ENCODE assay signal across 9 cellular contexts in genomic region chr4:87011340-87012034, GRCh38.
DNase-seq lines count a peak whose midpoint lies in the region; ATAC-seq and TF ChIP-seq lines count a peak whose summit lies in the region.
"Had no signal": no experiment of that assay in that cellular context is flagged by ENCODE, and none has a peak within 500 bp of the region (broad histone marks: within the 10 kb centered on the region; RNA-seq: fewer than 3 reads in every experiment).

No MANE protein-coding gene starts in this region.

- DNase-seq in DMS53 (lab: John Stamatoyannopoulos, UW) (peak; percentile 80), NB4 (ENCODE audit: low read depth) (peak; percentile 37), neural crest cell (ENCODE audit: low read depth, low spot score) (no peak), putamen (ENCODE audit: low spot score) (no peak), left lobe of liver (ENCODE audit: low spot score) (no peak)

- H3K27ac Mint-ChIP-seq in dendritic cell treated with granulocyte-macrophage colony-stimulating factor and Interleukin-4, amounts not matched to agents 40 ng/mL and 50 ng/mL, for 4 days, result peak overlapping the region; percentile 80
- no peak overlapping the region for H3K27ac Mint-ChIP-seq in neural crest cell (ENCODE audit: unreplicated experiment)

- peaks cover 47% of the 10 kb centered on the region for H3K4me1 Mint-ChIP-seq in dendritic cell treated with granulocyte-macrophage colony-stimulating factor and Interleukin-4, amounts not matched to agents 40 ng/mL and 50 ng/mL, for 4 days (ENCODE audit: low read depth)
- H3K4me1 Mint-ChIP-seq in neural crest cell, result peaks cover 59% of the 10 kb centered on the region

- no peaks in the 10 kb centered on the region for H3K27me3 Mint-ChIP-seq in dendritic cell treated with granulocyte-macrophage colony-stimulating factor and Interleukin-4, amounts not matched to agents 40 ng/mL and 50 ng/mL, for 4 days
- H3K27me3 Mint-ChIP-seq in neural crest cell (ENCODE audit: low read depth), result no peaks in the 10 kb centered on the region
- H3K27me3 Mint-ChIP-seq: central memory CD8-positive, alpha-beta T cell had no signal

- no peak for ATAC-seq in GM18907 (IDR thresholded peaks at IDR 0.05; ENCODE audit: unreplicated experiment)
- ATAC-seq in HG03354 (IDR thresholded peaks at IDR 0.05; ENCODE audit: poor library complexity, severe bottlenecking, unreplicated experiment), result no peak
- ATAC-seq in left lobe of liver, result no peak

- H3K36me3 Mint-ChIP-seq in dendritic cell treated with granulocyte-macrophage colony-stimulating factor and Interleukin-4, amounts not matched to agents 40 ng/mL and 50 ng/mL, for 4 days (ENCODE audit: low read depth), result peaks cover 15% of the 10 kb centered on the region
- H3K36me3 Mint-ChIP-seq in neural crest cell (ENCODE audit: low read depth), result no peaks in the 10 kb centered on the region

- H3K4me3 ChIP-seq in NB4 (ENCODE audit: low read depth, low read length), result no peak overlapping the region

- no peaks in the 10 kb centered on the region for H3K9me3 Mint-ChIP-seq in dendritic cell treated with granulocyte-macrophage colony-stimulating factor and Interleukin-4, amounts not matched to agents 40 ng/mL and 50 ng/mL, for 4 days
- no peaks in the 10 kb centered on the region for H3K9me3 Mint-ChIP-seq in neural crest cell
- H3K9me3 Mint-ChIP-seq: central memory CD8-positive, alpha-beta T cell had no signal

- TF ChIP-seq CTCF in NB4 (IDR thresholded peaks at IDR 0.05; ENCODE audit: low read depth, low read length) (no peak), neural crest cell (conservative IDR thresholded peaks at IDR 0.05) (no peak)

- intact Hi-C loops in dendritic cell treated with granulocyte-macrophage colony-stimulating factor and Interleukin-4, amounts not matched to agents 40 ng/mL and 50 ng/mL, for 4 days (cut with micrococcal nuclease), result loop anchor here (10.0 kb wide), 1 partner anchor 63 kb away; no protein-coding TSS in a partner anchor

- no peak overlapping the region for H3K4me3 Mint-ChIP-seq in dendritic cell treated with granulocyte-macrophage colony-stimulating factor and Interleukin-4, amounts not matched to agents 40 ng/mL and 50 ng/mL, for 4 days
- H3K4me3 Mint-ChIP-seq in neural crest cell, result peak overlapping the region; percentile 48
- H3K4me3 Mint-ChIP-seq: central memory CD8-positive, alpha-beta T cell had no signal

- no peak for TF ChIP-seq POLR2A in NB4 (IDR thresholded peaks at IDR 0.05; ENCODE audit: extremely low read depth, insufficient read length)

Comparison
In these comparisons a context has a peak if more than half of its experiments do, and no peak if none do; other contexts are left out.
1. DNase-seq: peak in DMS53 (single experiment) and NB4 (single experiment); none in neural crest cell (single experiment), putamen (single experiment) and left lobe of liver (single experiment).